Comparison of ENCODE assay signal across 8 cellular contexts in the genomic region with DNA sequence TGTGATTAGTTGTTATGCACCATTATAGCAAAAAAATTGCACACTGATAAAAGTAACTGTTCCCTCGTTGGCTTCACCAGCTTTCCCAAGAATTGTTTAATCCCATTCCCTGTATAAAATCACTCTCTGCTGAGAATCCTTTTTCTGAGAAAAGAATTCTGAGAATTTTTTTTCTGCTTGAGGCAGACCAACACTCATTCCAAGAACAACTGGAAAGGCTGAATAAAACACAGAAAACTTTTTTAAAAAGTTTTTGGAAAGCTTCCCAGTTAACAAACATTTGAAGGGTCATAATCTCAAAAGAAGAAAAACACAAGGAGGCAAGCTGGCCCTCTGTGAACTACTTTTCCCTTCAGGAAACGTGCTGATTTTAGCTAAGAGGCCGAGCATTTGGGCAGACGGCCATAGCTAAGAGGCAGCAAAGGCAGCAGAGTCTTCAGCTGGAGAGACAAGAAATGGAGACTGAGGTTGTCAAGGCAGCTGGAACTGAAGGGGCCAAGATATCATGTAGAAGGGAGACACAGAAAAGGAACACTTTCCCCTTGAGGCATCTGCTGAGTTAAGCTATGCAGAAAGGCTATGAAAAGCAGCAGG. TPM values are rescaled to one million over a fixed set of nuclear protein-coding genes. Genes with fewer than 3 reads are reported as not detected.
DNase-seq lines count a peak whose midpoint lies in the region; ATAC-seq and TF ChIP-seq lines count a peak whose summit lies in the region.
"Not testable (repeated sequence)": the region's sequence is repeated elsewhere in the genome, so short reads cannot be mapped to it uniquely, and the experiment has no call there.
"Had no signal": no experiment of that assay in that cellular context is flagged by ENCODE, and none has a peak within 500 bp of the region (broad histone marks: within the 10 kb centered on the region; RNA-seq: fewer than 3 reads in every experiment).

No MANE protein-coding gene starts in this region.

- peak; percentile 35 for ATAC-seq in gastroesophageal sphincter
- peak; percentile 91 for ATAC-seq in sciatic nerve

- TF ChIP-seq CTCF in gastroesophageal sphincter (IDR thresholded peaks at IDR 0.05), result not testable (repeated sequence)

- not testable (repeated sequence) for H3K27ac ChIP-seq in gastroesophageal sphincter

- H3K9me3 ChIP-seq in gastroesophageal sphincter, result not testable (repeated sequence)

- TF ChIP-seq EP300 in gastroesophageal sphincter (IDR thresholded peaks at IDR 0.05), result not testable (repeated sequence)

- H3K4me1 ChIP-seq in gastroesophageal sphincter, result not testable (repeated sequence)

- 0% methylated on average over 1 of the region's 4 CpGs; no CpG with 5 or more reads in 1 of the 2 donors for WGBS in gastroesophageal sphincter (ENCODE audit: low coverage in 1 of 2), 2 donors

- not testable (repeated sequence) for TF ChIP-seq POLR2A in gastroesophageal sphincter (IDR thresholded peaks at IDR 0.05)

- H3K27me3 ChIP-seq in gastroesophageal sphincter, result not testable (repeated sequence)

- peak; percentile 1 for DNase-seq in EL
- peak; percentile 12 for DNase-seq in astrocyte of the hippocampus (ENCODE audit: low read depth, low spot score)
- peak; percentile 14 for DNase-seq in dedifferentiated amniotic fluid mesenchymal stem cell (ENCODE audit: extremely low spot score)
- peak; percentile 1 for DNase-seq in left kidney (ENCODE audit: low read depth, low spot score)
- peak; percentile 2 for DNase-seq in myocyte (ENCODE audit: low read depth)
- DNase-seq in sciatic nerve (ENCODE audit: low spot score), result not testable (repeated sequence)

- not testable (repeated sequence) for H3K4me3 ChIP-seq in gastroesophageal sphincter

- intact Hi-C loops in sciatic nerve (cut with DNase I), result not testable (repeated sequence)

- H3K36me3 ChIP-seq in gastroesophageal sphincter, result not testable (repeated sequence)

RNA-seq across cellular contexts. Expression of a gene that starts 16.5 kb away (rescaled TPM):
- total RNA-seq in gastroesophageal sphincter (1 to 10 TPM; 1.4 to 4.0 (median 2.0) TPM), myocyte (not detected in 2 replicates), sciatic nerve (12.5 TPM)
- 0.44 TPM for polyA plus RNA-seq in myocyte (2012)
- polyA plus RNA-seq: CD4-positive, CD25-positive, alpha-beta regulatory T cell had no signal
